In the genomic region with DNA sequence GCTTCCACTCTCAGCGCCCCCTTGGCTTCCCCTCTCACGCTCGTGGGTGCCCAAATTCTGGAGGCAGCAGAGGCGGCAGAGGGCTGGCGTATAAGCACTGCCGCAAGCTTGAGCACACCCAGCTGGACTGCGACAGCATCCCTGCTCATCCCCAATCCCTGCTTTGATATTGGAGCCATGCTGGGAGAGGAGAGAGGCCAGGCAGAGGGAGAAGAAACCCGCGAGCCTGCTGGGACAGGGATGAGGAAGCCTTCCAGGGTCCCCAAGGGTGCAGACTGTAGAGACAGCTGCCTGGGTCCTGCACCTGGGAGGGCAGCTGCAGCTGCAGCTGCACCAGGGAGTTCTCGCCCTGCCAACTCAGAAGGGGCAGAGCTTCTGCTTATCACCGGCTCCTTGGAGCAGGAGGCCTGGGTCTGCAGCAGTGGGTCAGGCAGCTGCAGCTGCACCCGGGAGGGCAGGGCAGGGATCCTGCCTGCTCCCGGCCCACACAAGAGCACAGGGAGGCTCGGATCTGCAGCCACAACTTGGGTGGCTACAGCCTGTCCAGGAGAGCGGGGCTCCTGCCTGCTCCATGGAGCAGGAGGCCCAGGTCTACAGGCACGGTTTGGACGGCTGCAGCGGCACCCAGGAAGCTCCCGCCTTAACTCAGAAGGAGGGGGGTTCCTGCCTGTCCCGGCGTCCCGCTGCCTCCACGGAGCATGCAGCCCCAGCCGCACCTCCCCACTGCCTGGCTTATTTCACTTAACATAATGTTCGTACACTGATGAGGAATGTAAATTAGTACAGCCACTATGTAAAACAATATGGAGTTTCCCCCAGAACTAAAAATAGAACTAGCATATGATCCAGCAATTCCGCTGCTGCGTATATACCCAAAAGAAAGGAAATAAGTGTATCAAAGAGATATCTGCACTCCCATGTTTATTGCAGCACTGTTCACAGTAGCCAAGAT, we compare ENCODE assay signal across 17 cellular contexts.
DNase-seq lines count a peak whose midpoint lies in the region; ATAC-seq and TF ChIP-seq lines count a peak whose summit lies in the region.
"Had no signal": no experiment of that assay in that cellular context is flagged by ENCODE, and none has a peak within 500 bp of the region (broad histone marks: within the 10 kb centered on the region; RNA-seq: fewer than 3 reads in every experiment).

No MANE protein-coding gene starts in this region.

- H3K9me3 ChIP-seq in fibroblast of lung (ENCODE audit: control insufficient read depth, insufficient read depth, low read depth, low read length) = no peaks in the 10 kb centered on the region
- H3K9me3 ChIP-seq: neutrophil, SK-N-SH, spleen had no signal

- intact Hi-C loops in sciatic nerve (cut with DNase I) = no loop called here

- H3K27ac ChIP-seq in GM23338 (ENCODE audit: low read depth) (no peak overlapping the region), fibroblast of lung (ENCODE audit: insufficient read depth, low read length) (no peak overlapping the region)
- H3K27ac ChIP-seq: BLaER1, dorsolateral prefrontal cortex, spleen had no signal

- no peaks in the 10 kb centered on the region for H3K36me3 Mint-ChIP-seq in GM23338 (ENCODE audit: low read depth)

- no peaks in the 10 kb centered on the region for H3F3A ChIP-seq in GM23338 (replicated peaks; ENCODE audit: low read depth)

- H3K4me2 ChIP-seq in GM23338 = no peak overlapping the region
- peak overlapping the region; percentile 75 for H3K4me2 ChIP-seq in fibroblast of lung (ENCODE audit: extremely low read depth, insufficient read depth, low read length)
- H3K4me2 ChIP-seq: BLaER1, SK-N-SH had no signal

- peaks cover 4% of the 10 kb centered on the region for H3K27me3 Mint-ChIP-seq in GM23338 (ENCODE audit: insufficient read depth, low read depth, poor library complexity)

- no peaks in the 10 kb centered on the region for H3K27me3 ChIP-seq in GM23338 (ENCODE audit: insufficient read depth)
- no peaks in the 10 kb centered on the region for H3K27me3 ChIP-seq in fibroblast of lung (ENCODE audit: control insufficient read depth, insufficient read depth, low read length)
- H3K27me3 ChIP-seq: BLaER1, neutrophil had no signal

- no peaks in the 10 kb centered on the region for H3K9me2 ChIP-seq in GM23338 (ENCODE audit: insufficient read depth)
- H3K9me2 ChIP-seq: SK-N-SH had no signal

- no peaks in the 10 kb centered on the region for H4K20me1 ChIP-seq in GM23338 (replicated peaks; ENCODE audit: insufficient read depth)
- H4K20me1 ChIP-seq in fibroblast of lung (ENCODE audit: control insufficient read depth, extremely low read depth, insufficient read depth, low read length) = no peaks in the 10 kb centered on the region
- H4K20me1 ChIP-seq: BLaER1 had no signal

- H3K79me2 ChIP-seq in GM23338 (replicated peaks; ENCODE audit: insufficient read depth) = no peaks in the 10 kb centered on the region
- no peaks in the 10 kb centered on the region for H3K79me2 ChIP-seq in fibroblast of lung (ENCODE audit: control insufficient read depth, insufficient read depth, low read length)

- H3K27ac Mint-ChIP-seq in GM23338 = no peak overlapping the region

- H3K4me1 Mint-ChIP-seq in GM23338 = no peaks in the 10 kb centered on the region

- H3K4me1 ChIP-seq in GM23338 (ENCODE audit: insufficient read depth) (0 out of 2 replicates have a peak, but pooled peaks cover 4% of the 10 kb centered on the region), fibroblast of lung (ENCODE audit: control insufficient read depth, extremely low read depth, insufficient read depth, low read length) (no peaks in the 10 kb centered on the region)
- H3K4me1 ChIP-seq: spleen had no signal

- ATAC-seq in GM23338 = peak; percentile 75
- ATAC-seq in sciatic nerve = peak; percentile 48
- ATAC-seq: HCT116 had no signal

- TF ChIP-seq CTCF in GM23338 (conservative IDR thresholded peaks at IDR 0.05; ENCODE audit: low read depth in 2 of 2) = no peak
- TF ChIP-seq CTCF in fibroblast of lung (conservative IDR thresholded peaks at IDR 0.05 in 1 of 2, IDR thresholded peaks at IDR 0.05 in 1 of 2; ENCODE audit: low read depth in 1 of 2, low read length in 2 of 2) = no peak

- DNase-seq in GM23338 (ENCODE audit: low spot score) (no peak), NCI-H69 (lab: John Stamatoyannopoulos, UW) (peak; percentile 43), fibroblast of lung (ENCODE audit: low read depth in 2 of 2) (peak in 1 of 2 donors; percentile 10), sciatic nerve (ENCODE audit: low spot score) (no peak), DMS114 treated with DMSO at 0.1 percent for 48 hours (lab: John Stamatoyannopoulos, UW; ENCODE audit: unreplicated experiment) (no peak), 8988T (no peak), NCI-H187 treated with DMSO at 0.1 percent for 48 hours (lab: John Stamatoyannopoulos, UW) (no peak)
- DNase-seq in activated CD4-positive, CD25-positive, alpha-beta regulatory T cell treated with anti-CD3 and anti-CD28 coated beads, Interleukin-2, amount 50 U/mL, for 72 hours = no peak
- DNase-seq: activated effector memory CD4-positive, alpha-beta T cell treated with anti-CD3 and anti-CD28 coated beads, Interleukin-2, amount 50 U/mL, for 16 hours; DMS79; dorsolateral prefrontal cortex; NCI-H1436; SK-N-SH; spleen had no signal

- no peaks in the 10 kb centered on the region for H3K9me3 Mint-ChIP-seq in GM23338

- no peak overlapping the region for H3K4me3 ChIP-seq in GM23338
- H3K4me3 ChIP-seq in fibroblast of lung (replicated peaks in 1 of 4; ENCODE audit: control extremely low read depth in 1 of 4, insufficient read depth in 1 of 4, low read depth in 3 of 4, low read length in 4 of 4) = peak overlapping the region in 2 of 4 experiments; percentile 10 to 25
- H3K4me3 ChIP-seq: BLaER1, dorsolateral prefrontal cortex had no signal

- no peaks in the 10 kb centered on the region for H3K36me3 ChIP-seq in GM23338 (ENCODE audit: insufficient read depth)
- no peaks in the 10 kb centered on the region for H3K36me3 ChIP-seq in fibroblast of lung (ENCODE audit: control insufficient read depth, insufficient read depth, low read length)
- H3K36me3 ChIP-seq: BLaER1, spleen had no signal

- H3K4me3 Mint-ChIP-seq in GM23338 = no peak overlapping the region

- no peak overlapping the region for H3K9ac ChIP-seq in fibroblast of lung (ENCODE audit: insufficient read depth, low read length)
- H3K9ac ChIP-seq: BLaER1, SK-N-SH had no signal

- H2AFZ ChIP-seq in GM23338 (peak overlapping the region; percentile 91), fibroblast of lung (ENCODE audit: low read length) (peak overlapping the region; percentile 64)

TF ChIP-seq in GM23338, 12 proteins besides CTCF, POLR2A, EP300 and RAD21 (continues in another document):
- TF ChIP-seq, protein P1, sequence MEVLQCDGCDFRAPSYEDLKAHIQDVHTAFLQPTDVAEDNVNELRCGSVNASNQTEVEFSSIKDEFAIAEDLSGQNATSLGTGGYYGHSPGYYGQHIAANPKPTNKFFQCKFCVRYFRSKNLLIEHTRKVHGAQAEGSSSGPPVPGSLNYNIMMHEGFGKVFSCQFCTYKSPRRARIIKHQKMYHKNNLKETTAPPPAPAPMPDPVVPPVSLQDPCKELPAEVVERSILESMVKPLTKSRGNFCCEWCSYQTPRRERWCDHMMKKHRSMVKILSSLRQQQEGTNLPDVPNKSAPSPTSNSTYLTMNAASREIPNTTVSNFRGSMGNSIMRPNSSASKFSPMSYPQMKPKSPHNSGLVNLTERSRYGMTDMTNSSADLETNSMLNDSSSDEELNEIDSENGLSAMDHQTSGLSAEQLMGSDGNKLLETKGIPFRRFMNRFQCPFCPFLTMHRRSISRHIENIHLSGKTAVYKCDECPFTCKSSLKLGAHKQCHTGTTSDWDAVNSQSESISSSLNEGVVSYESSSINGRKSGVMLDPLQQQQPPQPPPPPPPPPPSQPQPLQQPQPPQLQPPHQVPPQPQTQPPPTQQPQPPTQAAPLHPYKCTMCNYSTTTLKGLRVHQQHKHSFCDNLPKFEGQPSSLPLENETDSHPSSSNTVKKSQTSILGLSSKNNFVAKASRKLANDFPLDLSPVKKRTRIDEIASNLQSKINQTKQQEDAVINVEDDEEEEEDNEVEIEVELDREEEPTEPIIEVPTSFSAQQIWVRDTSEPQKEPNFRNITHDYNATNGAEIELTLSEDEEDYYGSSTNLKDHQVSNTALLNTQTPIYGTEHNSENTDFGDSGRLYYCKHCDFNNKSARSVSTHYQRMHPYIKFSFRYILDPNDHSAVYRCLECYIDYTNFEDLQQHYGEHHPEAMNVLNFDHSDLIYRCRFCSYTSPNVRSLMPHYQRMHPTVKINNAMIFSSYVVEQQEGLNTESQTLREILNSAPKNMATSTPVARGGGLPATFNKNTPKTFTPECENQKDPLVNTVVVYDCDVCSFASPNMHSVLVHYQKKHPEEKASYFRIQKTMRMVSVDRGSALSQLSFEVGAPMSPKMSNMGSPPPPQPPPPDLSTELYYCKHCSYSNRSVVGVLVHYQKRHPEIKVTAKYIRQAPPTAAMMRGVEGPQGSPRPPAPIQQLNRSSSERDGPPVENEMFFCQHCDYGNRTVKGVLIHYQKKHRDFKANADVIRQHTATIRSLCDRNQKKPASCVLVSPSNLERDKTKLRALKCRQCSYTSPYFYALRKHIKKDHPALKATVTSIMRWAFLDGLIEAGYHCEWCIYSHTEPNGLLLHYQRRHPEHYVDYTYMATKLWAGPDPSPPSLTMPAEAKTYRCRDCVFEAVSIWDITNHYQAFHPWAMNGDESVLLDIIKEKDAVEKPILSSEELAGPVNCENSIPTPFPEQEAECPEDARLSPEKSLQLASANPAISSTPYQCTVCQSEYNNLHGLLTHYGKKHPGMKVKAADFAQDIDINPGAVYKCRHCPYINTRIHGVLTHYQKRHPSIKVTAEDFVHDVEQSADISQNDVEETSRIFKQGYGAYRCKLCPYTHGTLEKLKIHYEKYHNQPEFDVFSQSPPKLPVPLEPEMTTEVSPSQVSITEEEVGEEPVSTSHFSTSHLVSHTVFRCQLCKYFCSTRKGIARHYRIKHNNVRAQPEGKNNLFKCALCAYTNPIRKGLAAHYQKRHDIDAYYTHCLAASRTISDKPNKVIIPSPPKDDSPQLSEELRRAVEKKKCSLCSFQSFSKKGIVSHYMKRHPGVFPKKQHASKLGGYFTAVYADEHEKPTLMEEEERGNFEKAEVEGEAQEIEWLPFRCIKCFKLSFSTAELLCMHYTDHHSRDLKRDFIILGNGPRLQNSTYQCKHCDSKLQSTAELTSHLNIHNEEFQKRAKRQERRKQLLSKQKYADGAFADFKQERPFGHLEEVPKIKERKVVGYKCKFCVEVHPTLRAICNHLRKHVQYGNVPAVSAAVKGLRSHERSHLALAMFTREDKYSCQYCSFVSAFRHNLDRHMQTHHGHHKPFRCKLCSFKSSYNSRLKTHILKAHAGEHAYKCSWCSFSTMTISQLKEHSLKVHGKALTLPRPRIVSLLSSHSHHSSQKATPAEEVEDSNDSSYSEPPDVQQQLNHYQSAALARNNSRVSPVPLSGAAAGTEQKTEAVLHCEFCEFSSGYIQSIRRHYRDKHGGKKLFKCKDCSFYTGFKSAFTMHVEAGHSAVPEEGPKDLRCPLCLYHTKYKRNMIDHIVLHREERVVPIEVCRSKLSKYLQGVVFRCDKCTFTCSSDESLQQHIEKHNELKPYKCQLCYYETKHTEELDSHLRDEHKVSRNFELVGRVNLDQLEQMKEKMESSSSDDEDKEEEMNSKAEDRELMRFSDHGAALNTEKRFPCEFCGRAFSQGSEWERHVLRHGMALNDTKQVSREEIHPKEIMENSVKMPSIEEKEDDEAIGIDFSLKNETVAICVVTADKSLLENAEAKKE (CRISPR knock-in tag; IDR thresholded peaks at IDR 0.05) = no peak
- no peak for TF ChIP-seq ZNF331 (CRISPR knock-in tag; IDR thresholded peaks at IDR 0.05; ENCODE audit: low read depth)
